In genomic region chr17:17117923-17118322, GRCh38 we compare ENCODE assay signal across 13 cellular contexts.
DNase-seq lines count a peak whose midpoint lies in the region; ATAC-seq and TF ChIP-seq lines count a peak whose summit lies in the region.
"Had no signal": no experiment of that assay in that cellular context is flagged by ENCODE, and none has a peak within 500 bp of the region (broad histone marks: within the 10 kb centered on the region; RNA-seq: fewer than 3 reads in every experiment).

No MANE protein-coding gene starts in this region.

- peaks cover 80% of the 10 kb centered on the region for H3K4me1 Mint-ChIP-seq in activated CD4-positive, alpha-beta T cell treated with anti-CD3 and anti-CD28 coated beads for 36 hours
- peaks cover 90% of the 10 kb centered on the region for H3K4me1 Mint-ChIP-seq in CD8-positive, alpha-beta T cell (ENCODE audit: low read depth)
- H3K4me1 Mint-ChIP-seq in activated naive CD8-positive, alpha-beta T cell treated with anti-CD3 and anti-CD28 coated beads, Interleukin-2, amount 50 U/mL, for 24 hours, result peaks cover 80% of the 10 kb centered on the region
- peaks cover 61 to 65% of the 10 kb centered on the region in 2 donors for H3K4me1 Mint-ChIP-seq in natural killer cell treated with Interleukin-12 subunit alpha and Interleukin-12 subunit beta and Interleukin-15 and Interleukin-18, amount 100 ng/mL, for 72 hours (ENCODE audit: low read depth in 2 of 2)

- H3K9me3 Mint-ChIP-seq in activated CD4-positive, alpha-beta T cell treated with anti-CD3 and anti-CD28 coated beads for 36 hours (ENCODE audit: low read depth), result no peaks in the 10 kb centered on the region
- H3K9me3 Mint-ChIP-seq in CD8-positive, alpha-beta T cell, result no peaks in the 10 kb centered on the region
- no peaks in the 10 kb centered on the region for H3K9me3 Mint-ChIP-seq in activated naive CD8-positive, alpha-beta T cell treated with anti-CD3 and anti-CD28 coated beads, Interleukin-2, amount 50 U/mL, for 24 hours
- no peaks in the 10 kb centered on the region for H3K9me3 Mint-ChIP-seq in natural killer cell treated with Interleukin-12 subunit alpha and Interleukin-12 subunit beta and Interleukin-15 and Interleukin-18, amount 100 ng/mL, for 72 hours

- ATAC-seq in activated CD4-positive, alpha-beta T cell treated with anti-CD3 and anti-CD28 coated beads for 36 hours, result no peak
- ATAC-seq in CD8-positive, alpha-beta T cell, result no peak
- no peak for ATAC-seq in activated naive CD8-positive, alpha-beta T cell treated with anti-CD3 and anti-CD28 coated beads, Interleukin-2, amount 50 U/mL, for 24 hours
- no peak for ATAC-seq in natural killer cell treated with Interleukin-12 subunit alpha and Interleukin-12 subunit beta and Interleukin-15 and Interleukin-18, amount 100 ng/mL, for 72 hours
- ATAC-seq in HG03469 (IDR thresholded peaks at IDR 0.05; ENCODE audit: unreplicated experiment) (no peak), GM21723 (IDR thresholded peaks at IDR 0.05; ENCODE audit: unreplicated experiment) (no peak)

- CTCF ChIA-PET in activated CD4-positive, alpha-beta T cell treated with anti-CD3 and anti-CD28 coated beads for 36 hours (lab: Charles Lee), result interaction anchor here (0.6 kb wide), 1 partner anchor 39 kb away, joined by 4 read pairs; no protein-coding TSS in a partner anchor
- CTCF ChIA-PET in CD8-positive, alpha-beta T cell (lab: Charles Lee), result interaction anchor here (0.9 kb wide), 1 partner anchor 24 kb away, joined by 3 read pairs; no protein-coding TSS in a partner anchor

- peaks cover 64% of the 10 kb centered on the region for H3K4me1 ChIP-seq in CD8-positive, alpha-beta T cell (ENCODE audit: insufficient read depth, low read length)

- no peak overlapping the region for H3K4me3 ChIP-seq in CD8-positive, alpha-beta T cell (ENCODE audit: low read depth, low read length)
- H3K4me3 ChIP-seq: esophagus squamous epithelium, SK-N-MC had no signal

- no peaks in the 10 kb centered on the region for H3K27me3 Mint-ChIP-seq in activated CD4-positive, alpha-beta T cell treated with anti-CD3 and anti-CD28 coated beads for 36 hours
- no peaks in the 10 kb centered on the region for H3K27me3 Mint-ChIP-seq in CD8-positive, alpha-beta T cell (ENCODE audit: low read depth)
- no peaks in the 10 kb centered on the region for H3K27me3 Mint-ChIP-seq in activated naive CD8-positive, alpha-beta T cell treated with anti-CD3 and anti-CD28 coated beads, Interleukin-2, amount 50 U/mL, for 24 hours
- no peaks in the 10 kb centered on the region for H3K27me3 Mint-ChIP-seq in natural killer cell treated with Interleukin-12 subunit alpha and Interleukin-12 subunit beta and Interleukin-15 and Interleukin-18, amount 100 ng/mL, for 72 hours

- H3K36me3 ChIP-seq in CD8-positive, alpha-beta T cell (ENCODE audit: insufficient read depth, low read length), result no peaks in the 10 kb centered on the region
- H3K36me3 ChIP-seq: esophagus squamous epithelium had no signal

- no peaks in the 10 kb centered on the region for H3K27me3 ChIP-seq in CD8-positive, alpha-beta T cell (ENCODE audit: insufficient read depth, low read length)
- H3K27me3 ChIP-seq: esophagus squamous epithelium had no signal

- no peaks in the 10 kb centered on the region for H3K36me3 Mint-ChIP-seq in activated CD4-positive, alpha-beta T cell treated with anti-CD3 and anti-CD28 coated beads for 36 hours (ENCODE audit: low read depth)
- no peaks in the 10 kb centered on the region for H3K36me3 Mint-ChIP-seq in CD8-positive, alpha-beta T cell
- H3K36me3 Mint-ChIP-seq in activated naive CD8-positive, alpha-beta T cell treated with anti-CD3 and anti-CD28 coated beads, Interleukin-2, amount 50 U/mL, for 24 hours (ENCODE audit: low read depth), result no peaks in the 10 kb centered on the region
- H3K36me3 Mint-ChIP-seq in natural killer cell treated with Interleukin-12 subunit alpha and Interleukin-12 subunit beta and Interleukin-15 and Interleukin-18, amount 100 ng/mL, for 72 hours, result no peaks in the 10 kb centered on the region

- POLR2A ChIA-PET in activated CD4-positive, alpha-beta T cell treated with anti-CD3 and anti-CD28 coated beads for 36 hours (lab: Charles Lee), result no interaction called here
- POLR2A ChIA-PET in CD8-positive, alpha-beta T cell (lab: Charles Lee), result no interaction called here

- TF ChIP-seq CTCF in CD8-positive, alpha-beta T cell (IDR thresholded peaks at IDR 0.05), result no peak

- H3K9me3 ChIP-seq in CD8-positive, alpha-beta T cell (ENCODE audit: low read length), result no peaks in the 10 kb centered on the region
- H3K9me3 ChIP-seq: esophagus squamous epithelium had no signal

- H3K4me3 Mint-ChIP-seq in activated CD4-positive, alpha-beta T cell treated with anti-CD3 and anti-CD28 coated beads for 36 hours, result no peak overlapping the region
- H3K4me3 Mint-ChIP-seq in CD8-positive, alpha-beta T cell, result no peak overlapping the region
- no peak overlapping the region for H3K4me3 Mint-ChIP-seq in activated naive CD8-positive, alpha-beta T cell treated with anti-CD3 and anti-CD28 coated beads, Interleukin-2, amount 50 U/mL, for 24 hours
- H3K4me3 Mint-ChIP-seq in natural killer cell treated with Interleukin-12 subunit alpha and Interleukin-12 subunit beta and Interleukin-15 and Interleukin-18, amount 100 ng/mL, for 72 hours, result no peak overlapping the region

- H3K27ac ChIP-seq in CD8-positive, alpha-beta T cell (ENCODE audit: low read depth, low read length), result peak overlapping the region; percentile 44
- H3K27ac ChIP-seq: SK-N-MC had no signal

- H3K27ac Mint-ChIP-seq in activated CD4-positive, alpha-beta T cell treated with anti-CD3 and anti-CD28 coated beads for 36 hours, result peak overlapping the region; percentile 84
- H3K27ac Mint-ChIP-seq in CD8-positive, alpha-beta T cell, result peak overlapping the region; percentile 94
- peak overlapping the region; percentile 90 for H3K27ac Mint-ChIP-seq in activated naive CD8-positive, alpha-beta T cell treated with anti-CD3 and anti-CD28 coated beads, Interleukin-2, amount 50 U/mL, for 24 hours
- peak overlapping the region; percentile 80 to 91 for H3K27ac Mint-ChIP-seq in natural killer cell treated with Interleukin-12 subunit alpha and Interleukin-12 subunit beta and Interleukin-15 and Interleukin-18, amount 100 ng/mL, for 72 hours

- DNase-seq in activated CD4-positive, alpha-beta T cell treated with anti-CD3 and anti-CD28 coated beads for 36 hours, result no peak
- no peak for DNase-seq in activated CD4-positive, alpha-beta T cell treated with anti-CD3 and anti-CD28 coated beads for 1 hour
- DNase-seq in CD8-positive, alpha-beta T cell, result no peak
- no peak for DNase-seq in activated naive CD8-positive, alpha-beta T cell treated with anti-CD3 and anti-CD28 coated beads, Interleukin-2, amount 50 U/mL, for 24 hours
- no peak for DNase-seq in natural killer cell treated with Interleukin-12 subunit alpha and Interleukin-12 subunit beta and Interleukin-15 and Interleukin-18, amount 100 ng/mL, for 72 hours (ENCODE audit: low spot score)
- no peak for DNase-seq in HK-2 (ENCODE audit: unreplicated experiment)
- DNase-seq: amygdala, esophagus squamous epithelium, GDM1, NCI-H510A had no signal

- intact Hi-C loops in activated CD4-positive, alpha-beta T cell treated with anti-CD3 and anti-CD28 coated beads for 36 hours (cut with DNase I, micrococcal nuclease), result loop anchor here in 1 of 2 experiments (2.0 kb wide), 1 partner anchor 33 kb away; no protein-coding TSS in a partner anchor
- intact Hi-C loops in CD8-positive, alpha-beta T cell (cut with DNase I, micrococcal nuclease), result no loop called here
